In genomic region chr11:1338201-1339065, GRCh38 we compare ENCODE assay signal across 14 cellular contexts. TPM values are rescaled to one million over a fixed set of nuclear protein-coding genes. Genes with fewer than 3 reads are reported as not detected.
DNase-seq lines count a peak whose midpoint lies in the region; ATAC-seq, FAIRE-seq and TF ChIP-seq lines count a peak whose summit lies in the region.
"Had no signal": no experiment of that assay in that cellular context is flagged by ENCODE, and none has a peak within 500 bp of the region (broad histone marks: within the 10 kb centered on the region; RNA-seq: fewer than 3 reads in every experiment).

No MANE protein-coding gene starts in this region.

- WGBS in A549 (ENCODE audit: missing lambda C conversion rate) = 72% methylated on average over 30 of the region's 33 CpGs

- no TSS peak for BruUV-seq in Calu3 (replicated peaks; lab: Mats Ljungman, UMichigan)

- no peak for TF ChIP-seq EP300 in A549 (IDR thresholded peaks at IDR 0.05)

- H3K27me3 Mint-ChIP-seq in Calu3 (ENCODE audit: unreplicated experiment) = peaks cover 3% of the 10 kb centered on the region
- H3K27me3 Mint-ChIP-seq in naive thymus-derived CD4-positive, alpha-beta T cell = peaks cover 0 to 18% (median 0%) of the 10 kb centered on the region in 5 donors

- peaks cover 4% of the 10 kb centered on the region for H3K9me3 Mint-ChIP-seq in Calu3 (ENCODE audit: low read depth, unreplicated experiment)
- H3K9me3 Mint-ChIP-seq in naive thymus-derived CD4-positive, alpha-beta T cell = peaks cover 0 to 10% (median 5%) of the 10 kb centered on the region in 11 donors

- no peak for TF ChIP-seq RAD21 in A549 (conservative IDR thresholded peaks at IDR 0.05 in 1 of 2, IDR thresholded peaks at IDR 0.05 in 1 of 2)

- H3K4me2 ChIP-seq in A549 = no peak overlapping the region
- H3K4me2 ChIP-seq: KMS-11 had no signal

- no peak for TF ChIP-seq CTCF in A549 (IDR thresholded peaks at IDR 0.05)
- TF ChIP-seq CTCF in Calu3 (IDR thresholded peaks at IDR 0.05; ENCODE audit: unreplicated experiment) = no peak

- H3K9me3 ChIP-seq in A549 (peaks cover 10% of the 10 kb centered on the region), MG63 (no peaks in the 10 kb centered on the region)
- peaks cover 0 to 13% (median 0%) of the 10 kb centered on the region in 3 experiments for H3K9me3 ChIP-seq in naive thymus-derived CD4-positive, alpha-beta T cell (ENCODE audit: control insufficient read depth in 2 of 3, low read length in 3 of 3)

- H3K27ac Mint-ChIP-seq in Calu3 (ENCODE audit: unreplicated experiment) = peak overlapping the region; percentile 22
- peak overlapping the region in 4 of 9 donors; percentile 45 to 92 (median 80) for H3K27ac Mint-ChIP-seq in naive thymus-derived CD4-positive, alpha-beta T cell

- peaks cover 9% of the 10 kb centered on the region for H3K4me1 ChIP-seq in A549
- H3K4me1 ChIP-seq in naive thymus-derived CD4-positive, alpha-beta T cell (ENCODE audit: control insufficient read depth in 2 of 2, insufficient read depth in 2 of 2, low read length in 2 of 2) = peaks cover 10% of the 10 kb centered on the region in 2 donors

- no peaks in the 10 kb centered on the region for H3K36me3 ChIP-seq in naive thymus-derived CD4-positive, alpha-beta T cell (ENCODE audit: control insufficient read depth in 2 of 3, insufficient read depth in 3 of 3, low read length in 3 of 3)
- no peaks in the 10 kb centered on the region for H3K36me3 ChIP-seq in MG63

- no peaks in the 10 kb centered on the region for H3K4me1 Mint-ChIP-seq in Calu3 (ENCODE audit: low read depth, unreplicated experiment)
- peaks cover 12 to 22% (median 17%) of the 10 kb centered on the region in 7 donors for H3K4me1 Mint-ChIP-seq in naive thymus-derived CD4-positive, alpha-beta T cell

- ATAC-seq in A549 (peak in 1 of 2 experiments; percentile 16; a peak in 1 of 6 replicates), HG03280 (IDR thresholded peaks at IDR 0.05; ENCODE audit: unreplicated experiment) (no peak), HG03139 (IDR thresholded peaks at IDR 0.05; ENCODE audit: unreplicated experiment) (no peak)
- no peak for ATAC-seq in naive thymus-derived CD4-positive, alpha-beta T cell

- no peaks in the 10 kb centered on the region for H3K27me3 ChIP-seq in naive thymus-derived CD4-positive, alpha-beta T cell (ENCODE audit: control insufficient read depth in 2 of 2, insufficient read depth in 2 of 2, low read length in 2 of 2)
- peaks cover 5% of the 10 kb centered on the region; the same call in 1 of the 2 replicates for H3K27me3 ChIP-seq in MG63

- no peak for TF ChIP-seq POLR2A in A549 (IDR thresholded peaks at IDR 0.05; ENCODE audit: low read length)

- CTCF ChIA-PET in A549 (lab: Yijun Ruan, JAX) = interaction anchor here (0.9 kb wide), 1 partner anchor 51 kb away, joined by 3 read pairs; no protein-coding TSS in a partner anchor
- CTCF ChIA-PET in Calu3 (lab: Charles Lee) = no interaction called here
- CTCF ChIA-PET in naive thymus-derived CD4-positive, alpha-beta T cell (lab: Charles Lee) = no interaction called here

- H3K4me3 Mint-ChIP-seq in Calu3 (ENCODE audit: low read depth, unreplicated experiment) = peak overlapping the region; percentile 24
- H3K4me3 Mint-ChIP-seq in naive thymus-derived CD4-positive, alpha-beta T cell = peak overlapping the region in 6 of 10 donors; percentile 20 to 87 (median 62)

- peaks cover 18% of the 10 kb centered on the region for H3K36me3 Mint-ChIP-seq in Calu3 (ENCODE audit: insufficient read depth, unreplicated experiment)
- peaks cover 0 to 5% (median 3%) of the 10 kb centered on the region in 5 donors for H3K36me3 Mint-ChIP-seq in naive thymus-derived CD4-positive, alpha-beta T cell

- H3K4me3 ChIP-seq in A549 (no peak overlapping the region), MG63 (no peak overlapping the region)
- H3K4me3 ChIP-seq in naive thymus-derived CD4-positive, alpha-beta T cell (ENCODE audit: low read length) = no peak overlapping the region

- POLR2A ChIA-PET in A549 (lab: Yijun Ruan, JAX) = no interaction called here
- POLR2A ChIA-PET in naive thymus-derived CD4-positive, alpha-beta T cell (lab: Charles Lee) = no interaction called here

- DNase-seq in A549 (ENCODE audit: low read depth in 1 of 2, low spot score in 1 of 2) (no peak), Calu3 (no peak), cerebellum (ENCODE audit: low spot score) (no peak), MG63 (no peak)
- peak; percentile 68 for DNase-seq in activated effector memory CD4-positive, alpha-beta T cell treated with anti-CD3 and anti-CD28 coated beads, Interleukin-2, amount 50 U/mL, for 16 hours
- DNase-seq in naive thymus-derived CD4-positive, alpha-beta T cell = peak in 4 of 9 donors; percentile 15 to 35 (median 28)
- DNase-seq: activated CD4-positive, alpha-beta T cell treated with anti-CD3 and anti-CD28 coated beads, Interleukin-2, amount 50 U/mL, for 48 hours; midbrain; NCI-H1694 treated with DMSO at 0.1 percent for 48 hours; stimulated activated CD4-positive, alpha-beta T cell treated with anti-CD3 and anti-CD28 coated beads, Interleukin-2, amount 100 ng/mL, for 48 hours had no signal

- no peak for FAIRE-seq in A549 (lab: Jason Lieb, UNC)

- intact Hi-C loops in Calu3 (cut with micrococcal nuclease; ENCODE audit: unreplicated experiment) = loop anchor here (1.0 kb wide), 1 partner anchor 13 kb away; no protein-coding TSS in a partner anchor
- intact Hi-C loops in naive thymus-derived CD4-positive, alpha-beta T cell (cut with micrococcal nuclease) = loop anchor here in 1 of 2 donors (5.0 kb wide), 1 partner anchor 234 kb away; the partner anchor contains the start of gene DUSP8

- H3K27ac ChIP-seq in A549 = no peak overlapping the region
- no peak overlapping the region for H3K27ac ChIP-seq in naive thymus-derived CD4-positive, alpha-beta T cell (ENCODE audit: low read depth, low read length)
- H3K27ac ChIP-seq: KMS-11 had no signal

TF ChIP-seq in A549, 52 proteins besides CTCF, POLR2A, EP300 and RAD21:
- TF ChIP-seq MAX (IDR thresholded peaks at IDR 0.05) (0 out of 2 replicates have a peak, but pooled peaks have one; percentile 10), RARB (CRISPR knock-in tag; IDR thresholded peaks at IDR 0.05) (no peak)

RNA-seq across cellular contexts. Expression of gene TOLLIP, which starts 29.0 kb away (rescaled TPM):
- 26.5 and 26.9 TPM in 2 replicates for polyA plus RNA-seq in A549 (2011; rRNA removed)
- polyA plus RNA-seq in A549 (2012; cell fraction: cytosol; rRNA removed) = 62.4 and 72.9 TPM in 2 replicates
- 59.6 and 76.1 TPM in 2 replicates for polyA plus RNA-seq in A549 (2012; cell fraction: nucleus; rRNA removed)
- polyA plus RNA-seq in A549 (2017; fragmentation: RNase III; extraction: RNeasy Plus Mini Kit Qiagen cat#74134 plus additional on column Dnase treatment) = 31.5 to 37.9 TPM (median 33.8 TPM) in 3 replicates
- 25.7 and 44.5 TPM in 2 replicates for polyA minus RNA-seq in A549 (2011; rRNA and poly(A)+ RNA removed)
- 53.4 and 64.9 TPM in 2 replicates for total RNA-seq in Calu3 (2022)
- 10 to 100 TPM; 39.8 to 63.8 (median 48.7) TPM for total RNA-seq in naive thymus-derived CD4-positive, alpha-beta T cell
- polyA plus RNA-seq in naive thymus-derived CD4-positive, alpha-beta T cell = 10 to 100 TPM; 20.9 to 26.5 TPM
- total RNA-seq in cerebellum = 18.6 TPM
- total RNA-seq in MG63 (2014; rRNA removed; shearing (Covaris generic); ENCODE audit: low replicate concordance) = 20.6 and 27.3 TPM in 2 replicates

RNA-seq across cellular contexts. Expression of gene BRSK2, which starts 51.3 kb away (rescaled TPM):
- polyA plus RNA-seq in A549 (2011; rRNA removed) (2.7 and 3.8 TPM in 2 replicates), A549 (2017; fragmentation: RNase III; extraction: RNeasy Plus Mini Kit Qiagen cat#74134 plus additional on column Dnase treatment) (9.1 to 10.1 TPM (median 9.7 TPM) in 3 replicates)
- 8.3 and 11.0 TPM in 2 replicates for polyA plus RNA-seq in A549 (2012; cell fraction: cytosol; rRNA removed)
- 22.9 and 27.9 TPM in 2 replicates for polyA plus RNA-seq in A549 (2012; cell fraction: nucleus; rRNA removed)
- 2.6 and 4.3 TPM in 2 replicates for polyA minus RNA-seq in A549 (2011; rRNA and poly(A)+ RNA removed)
- total RNA-seq in Calu3 (2022) (2.6 and 8.8 TPM in 2 replicates), cerebellum (38.5 TPM)
- under 1 TPM in 3 of 5 experiments, not detected in 2; 0.27 to 0.51 (median 0.30) TPM for total RNA-seq in naive thymus-derived CD4-positive, alpha-beta T cell
- not detected for polyA plus RNA-seq in naive thymus-derived CD4-positive, alpha-beta T cell
- 4.7 and 6.9 TPM in 2 replicates for total RNA-seq in MG63 (2014; rRNA removed; shearing (Covaris generic); ENCODE audit: low replicate concordance)
- total RNA-seq: T-helper 2 cell treated with Interferon-gamma antibody and Interleukin-4, amounts not matched to agents 100 ng/mL and 5 ng/mL, for 36 hours had no signal
